In the genomic region with DNA sequence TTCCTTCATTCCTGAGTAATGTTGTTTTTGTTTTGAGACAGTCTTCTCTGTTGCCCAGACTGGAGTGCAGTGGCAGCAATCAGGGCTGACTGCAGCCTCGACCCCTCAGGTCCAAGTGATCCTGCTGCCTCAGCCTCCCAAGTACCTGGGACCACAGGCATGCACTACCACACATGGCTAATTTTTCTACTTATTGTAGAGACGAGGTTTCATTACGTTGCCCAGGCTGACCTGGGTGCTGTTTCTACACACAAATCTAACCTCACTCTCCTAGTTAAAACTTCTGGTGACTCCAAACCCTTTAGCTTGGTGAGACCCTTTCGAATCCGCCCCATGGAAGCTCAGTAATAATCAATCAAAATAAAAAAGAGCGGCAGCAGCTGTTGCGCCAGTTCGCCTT, we compare ENCODE assay signal across 10 cellular contexts. TPM values are rescaled to one million over a fixed set of nuclear protein-coding genes. Genes with fewer than 3 reads are reported as not detected.
DNase-seq lines count a peak whose midpoint lies in the region; ATAC-seq and TF ChIP-seq lines count a peak whose summit lies in the region.
"Had no signal": no experiment of that assay in that cellular context is flagged by ENCODE, and none has a peak within 500 bp of the region (broad histone marks: within the 10 kb centered on the region; RNA-seq: fewer than 3 reads in every experiment).

No MANE protein-coding gene starts in this region.

- H3K4me2 ChIP-seq in mesendoderm (ENCODE audit: low read length) = peak overlapping the region; percentile 97

- WGBS in mesendoderm (ENCODE audit: extremely low coverage, insufficient coverage, low lambda C conversion rate) = no CpG with 5 or more reads among the region's 8 CpGs
- 59 to 66% methylated on average over 8 of the region's 8 CpGs for WGBS in testis, 2 donors

- H3K36me3 ChIP-seq in mesendoderm (ENCODE audit: control insufficient read depth, insufficient read depth, low read length) = no peaks in the 10 kb centered on the region
- peaks cover 0 to 8% of the 10 kb centered on the region in 2 donors for H3K36me3 ChIP-seq in vagina
- no peaks in the 10 kb centered on the region for H3K36me3 ChIP-seq in testis (ENCODE audit: low read depth, missing control alignments)

- H3K23ac ChIP-seq in mesendoderm (ENCODE audit: low read length) = no peak overlapping the region

- in situ Hi-C loops in astrocyte of the spinal cord (cut with HindIII; ENCODE audit: low sequenced_read_pairs) = no loop called here

- H3K4me3 Mint-ChIP-seq in stimulated activated naive CD8-positive, alpha-beta T cell treated with anti-CD3 and anti-CD28 coated beads, Interleukin-15, Interleukin-2, amounts not matched to agents 100 ng/mL and 50 ng/mL, for 24 hours = peak overlapping the region; percentile 99

- peaks cover 7% of the 10 kb centered on the region for H3K9me3 Mint-ChIP-seq in stimulated activated naive CD8-positive, alpha-beta T cell treated with anti-CD3 and anti-CD28 coated beads, Interleukin-15, Interleukin-2, amounts not matched to agents 100 ng/mL and 50 ng/mL, for 24 hours

- H3K27ac ChIP-seq in mesendoderm (ENCODE audit: low read depth, low read length) (no peak overlapping the region), vagina (no peak overlapping the region), testis (peak overlapping the region in 1 of 2 donors; percentile 96)

- no peaks in the 10 kb centered on the region for H3K27me3 Mint-ChIP-seq in stimulated activated naive CD8-positive, alpha-beta T cell treated with anti-CD3 and anti-CD28 coated beads, Interleukin-15, Interleukin-2, amounts not matched to agents 100 ng/mL and 50 ng/mL, for 24 hours

- H3K79me2 ChIP-seq in mesendoderm (ENCODE audit: control insufficient read depth, insufficient read depth, low read length) = peaks cover 29% of the 10 kb centered on the region

- no peak overlapping the region for H2BK120ac ChIP-seq in mesendoderm (ENCODE audit: low read depth, low read length)

- H3K27me3 ChIP-seq in mesendoderm (ENCODE audit: insufficient read depth, low read length, poor library complexity) = no peaks in the 10 kb centered on the region
- no peaks in the 10 kb centered on the region for H3K27me3 ChIP-seq in vagina
- no peaks in the 10 kb centered on the region for H3K27me3 ChIP-seq in testis

- intact Hi-C loops in vagina (cut with DNase I) = no loop called here
- intact Hi-C loops in testis (cut with DNase I; ENCODE audit: low total_unique reads) = no loop called here

- peaks cover 57% of the 10 kb centered on the region for H3K4me1 Mint-ChIP-seq in stimulated activated naive CD8-positive, alpha-beta T cell treated with anti-CD3 and anti-CD28 coated beads, Interleukin-15, Interleukin-2, amounts not matched to agents 100 ng/mL and 50 ng/mL, for 24 hours (ENCODE audit: low read depth)

- H2BK15ac ChIP-seq in mesendoderm (replicated peaks; ENCODE audit: low read depth) = no peak overlapping the region

- H2AK5ac ChIP-seq in mesendoderm (ENCODE audit: low read length) = no peak overlapping the region

- H3K36me3 Mint-ChIP-seq in stimulated activated naive CD8-positive, alpha-beta T cell treated with anti-CD3 and anti-CD28 coated beads, Interleukin-15, Interleukin-2, amounts not matched to agents 100 ng/mL and 50 ng/mL, for 24 hours (ENCODE audit: low read depth) = peaks cover 32% of the 10 kb centered on the region

- no peak for ATAC-seq in stimulated activated naive CD8-positive, alpha-beta T cell treated with anti-CD3 and anti-CD28 coated beads, Interleukin-15, Interleukin-2, amounts not matched to agents 100 U/mL and 50 U/mL, for 24 hours
- ATAC-seq in GM21737 (IDR thresholded peaks at IDR 0.05; ENCODE audit: unreplicated experiment) (no peak), HG03354 (IDR thresholded peaks at IDR 0.05; ENCODE audit: poor library complexity, severe bottlenecking, unreplicated experiment) (no peak)

- H3K9me3 ChIP-seq in vagina (no peaks in the 10 kb centered on the region), testis (no peaks in the 10 kb centered on the region)

- no peak overlapping the region for H4K5ac ChIP-seq in mesendoderm (ENCODE audit: low read length)

- H3K4ac ChIP-seq in mesendoderm (ENCODE audit: low read depth, low read length) = no peak overlapping the region

- TF ChIP-seq CTCF in astrocyte of the spinal cord (IDR thresholded peaks at IDR 0.05; ENCODE audit: low read depth, low read length) (no peak), vagina (IDR thresholded peaks at IDR 0.05) (no peak), testis (IDR thresholded peaks at IDR 0.05) (no peak)

- DNase-seq in stimulated activated naive CD8-positive, alpha-beta T cell treated with anti-CD3 and anti-CD28 coated beads, Interleukin-15, Interleukin-2, amounts not matched to agents 100 U/mL and 50 U/mL, for 24 hours = no peak
- DNase-seq in astrocyte of the spinal cord (ENCODE audit: low read depth, low spot score) (no peak), mesendoderm (no peak), vagina (ENCODE audit: extremely low spot score in 2 of 2) (no peak), testis (no peak)
- DNase-seq: NCI-H2107; stimulated activated CD8-positive, alpha-beta memory T cell treated with anti-CD3 and anti-CD28 coated beads, Interleukin-4, amount 100 ng/mL, for 48 hours had no signal

- no peak overlapping the region for H2BK5ac ChIP-seq in mesendoderm (ENCODE audit: low read length)

- no peak overlapping the region for H3K18ac ChIP-seq in mesendoderm (ENCODE audit: low read length)

- H3K27ac Mint-ChIP-seq in stimulated activated naive CD8-positive, alpha-beta T cell treated with anti-CD3 and anti-CD28 coated beads, Interleukin-15, Interleukin-2, amounts not matched to agents 100 ng/mL and 50 ng/mL, for 24 hours = peak overlapping the region; percentile 98

- no peak for TF ChIP-seq POLR2A in vagina (IDR thresholded peaks at IDR 0.05)
- no peak for TF ChIP-seq POLR2A in testis (IDR thresholded peaks at IDR 0.05)

- H3K56ac ChIP-seq in mesendoderm (ENCODE audit: low read length) = peak overlapping the region; percentile 100

- no peak overlapping the region for H4K8ac ChIP-seq in mesendoderm (ENCODE audit: low read depth, low read length)

- H3K9ac ChIP-seq in mesendoderm (ENCODE audit: low read length) = peak overlapping the region; percentile 99

- H3K4me3 ChIP-seq in astrocyte of the spinal cord (ENCODE audit: low read depth, low read length) (peak overlapping the region; percentile 89), mesendoderm (ENCODE audit: low read length) (no peak overlapping the region), vagina (peak overlapping the region; percentile 91), testis (peak overlapping the region in 1 of 2 donors; percentile 96)

- peaks cover 18% of the 10 kb centered on the region for H3K79me1 ChIP-seq in mesendoderm (ENCODE audit: low read length)

- H3K4me1 ChIP-seq in mesendoderm (ENCODE audit: control insufficient read depth, low read depth, low read length) (peaks cover 2% of the 10 kb centered on the region), vagina (peaks cover 41% of the 10 kb centered on the region), testis (peaks cover 19% of the 10 kb centered on the region)

RNA-seq across cellular contexts. Expression of gene TMEM116, which starts 1.3 kb away (rescaled TPM):
- 5.4 TPM for polyA plus RNA-seq in mesendoderm (2013, experiment 1 of 2)
- 5.1 TPM for polyA plus RNA-seq in mesendoderm (2013, experiment 2 of 2)
- total RNA-seq in vagina (11.5 TPM), testis (10 to 100 TPM; 38.5 to 48.0 TPM)
- 106 TPM for polyA plus RNA-seq in testis (ENCODE audit: insufficient read depth, low read depth, low replicate concordance)

RNA-seq across cellular contexts. Expression of gene ERP29, which starts 1.5 kb away (rescaled TPM):
- 115 TPM for polyA plus RNA-seq in mesendoderm (2013, experiment 1 of 2)
- polyA plus RNA-seq in mesendoderm (2013, experiment 2 of 2) = 111 TPM
- 26.5 TPM for total RNA-seq in vagina
- total RNA-seq in testis = 10 to 100 TPM; 76.5 to 85.1 TPM
- polyA plus RNA-seq in testis (ENCODE audit: insufficient read depth, low read depth, low replicate concordance) = 129 TPM
